8 cellular contexts compared by ENCODE assay signal in genomic region chr14:92747701-92748258, GRCh38. TPM values are rescaled to one million over a fixed set of nuclear protein-coding genes. Genes with fewer than 3 reads are reported as not detected.
DNase-seq lines count a peak whose midpoint lies in the region; ATAC-seq and TF ChIP-seq lines count a peak whose summit lies in the region.

No MANE protein-coding gene starts in this region.

- H3K9me3 ChIP-seq in right atrium auricular region: no peaks in the 10 kb centered on the region

- H3K4me3 Mint-ChIP-seq in activated naive CD8-positive, alpha-beta T cell: peak overlapping the region; percentile 89

- H3K27me3 Mint-ChIP-seq in activated naive CD8-positive, alpha-beta T cell: no peaks in the 10 kb centered on the region

- H3K4me1 ChIP-seq in right atrium auricular region: peaks cover 0 to 15% of the 10 kb centered on the region in 2 donors

- DNase-seq in CD1c-positive myeloid dendritic cell (ENCODE audit: extremely low spot score): peak; percentile 19
- peak; percentile 12 for DNase-seq in HCEC 1CT
- no peak for DNase-seq in right atrium auricular region (ENCODE audit: low spot score)
- no peak for DNase-seq in sciatic nerve (ENCODE audit: low spot score)
- DNase-seq in ureter (ENCODE audit: low spot score): no peak
- DNase-seq in NCI-H1436 (lab: John Stamatoyannopoulos, UW): no peak
- DNase-seq in cortex of kidney (lab: John Stamatoyannopoulos, UW): no peak

- H3K36me3 Mint-ChIP-seq in activated naive CD8-positive, alpha-beta T cell: no peaks in the 10 kb centered on the region

- no peaks in the 10 kb centered on the region for H3K27me3 ChIP-seq in right atrium auricular region

- H3K4me3 ChIP-seq in right atrium auricular region: peak overlapping the region; percentile 78

- H3K36me3 ChIP-seq in right atrium auricular region: peaks cover 7% of the 10 kb centered on the region

- no peak for TF ChIP-seq CTCF in right atrium auricular region (IDR thresholded peaks at IDR 0.05)

- H3K9me3 Mint-ChIP-seq in activated naive CD8-positive, alpha-beta T cell (ENCODE audit: low read depth): no peaks in the 10 kb centered on the region

- intact Hi-C loops in sciatic nerve (cut with DNase I): no loop called here

- H3K4me1 Mint-ChIP-seq in activated naive CD8-positive, alpha-beta T cell (ENCODE audit: low read depth): peaks cover 42% of the 10 kb centered on the region

- peak overlapping the region; percentile 90 to 94 for H3K27ac ChIP-seq in right atrium auricular region

- ATAC-seq in sciatic nerve: peak; percentile 21

- H3K27ac Mint-ChIP-seq in activated naive CD8-positive, alpha-beta T cell: peak overlapping the region; percentile 64

RNA-seq across cellular contexts. Expression of gene LGMN, which starts 0.6 kb away (rescaled TPM):
- total RNA-seq in right atrium auricular region (100 to 1,000 TPM in 1 of 2 donors, 10 to 100 TPM in 1; 65.6 to 109 TPM), sciatic nerve (118 TPM), ureter (100 TPM)

RNA-seq across cellular contexts. Expression of gene GOLGA5, which starts 46.3 kb away (rescaled TPM):
- total RNA-seq in right atrium auricular region: 10 to 100 TPM; 24.2 to 28.3 TPM
- 32.5 TPM for total RNA-seq in sciatic nerve
- 33.2 TPM for total RNA-seq in ureter

Comparison
In these comparisons a context has a peak if more than half of its experiments do, and no peak if none do; other contexts are left out.
1. DNase-seq: peak in CD1c-positive myeloid dendritic cell (single experiment) and HCEC 1CT (single experiment); none in right atrium auricular region (single experiment), sciatic nerve (single experiment), ureter (single experiment), NCI-H1436 (single experiment) and cortex of kidney (single experiment).